ENCODE assay signal across 8 cellular contexts in the genomic region with DNA sequence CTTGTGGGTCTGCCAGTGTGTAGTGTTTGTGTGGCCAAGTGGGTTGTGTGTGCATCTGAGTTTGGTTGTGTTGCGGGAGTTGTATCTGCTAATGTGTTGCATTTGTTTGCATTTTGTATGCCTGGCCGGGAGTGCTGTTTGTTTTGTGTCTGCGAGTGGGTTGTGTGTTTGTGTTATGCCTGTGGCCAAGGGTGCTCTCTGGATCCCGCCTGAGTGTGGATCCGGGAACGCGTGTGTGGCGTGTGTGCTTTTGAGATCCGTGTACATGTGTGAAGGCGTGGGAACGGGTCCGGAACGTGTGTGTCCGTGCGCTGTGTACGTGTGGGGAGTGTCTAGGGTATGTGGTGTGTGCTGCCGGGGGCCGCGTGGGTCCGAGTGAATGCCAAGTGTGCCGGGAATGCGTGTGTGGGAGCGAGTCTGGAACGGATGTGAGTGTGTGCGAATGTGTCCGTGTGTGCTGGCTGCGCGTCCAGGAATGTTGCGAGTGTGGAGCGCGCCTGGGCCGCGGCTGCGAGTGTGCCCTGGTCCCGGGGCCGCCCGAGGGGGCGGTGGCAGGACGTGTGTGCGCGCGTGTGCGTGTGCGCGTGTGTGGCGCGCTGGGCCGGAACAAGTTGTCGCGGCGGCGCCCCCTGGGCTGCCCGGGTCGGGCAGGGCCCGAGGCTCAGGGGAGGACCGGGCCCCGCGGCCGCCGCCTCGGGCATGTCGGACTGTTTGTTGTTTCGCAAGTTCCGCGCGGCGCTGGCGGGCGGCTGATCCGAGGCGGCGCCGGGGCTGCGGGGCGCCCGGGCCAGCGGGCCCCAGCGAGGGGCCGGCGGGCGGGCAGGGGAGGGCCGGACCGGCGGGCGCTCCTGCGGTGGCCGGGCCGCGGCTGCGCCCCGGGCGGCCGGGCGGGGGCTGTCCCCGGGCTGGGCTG. TPM values are rescaled to one million over a fixed set of nuclear protein-coding genes. Genes with fewer than 3 reads are reported as not detected.
DNase-seq lines count a peak whose midpoint lies in the region; ATAC-seq and TF ChIP-seq lines count a peak whose summit lies in the region.

No MANE protein-coding gene starts in this region.

- POLR2A ChIA-PET in activated CD4-positive, alpha-beta memory T cell treated with anti-CD3 and anti-CD28 coated beads, Interleukin-2, amount 10 ng/mL, durations not matched to agents 7 days and 5 days (lab: Charles Lee), result no interaction called here

- no peaks in the 10 kb centered on the region for H3K9me3 Mint-ChIP-seq in activated CD4-positive, alpha-beta memory T cell treated with anti-CD3 and anti-CD28 coated beads, Interleukin-2, amount 10 ng/mL, durations not matched to agents 7 days and 5 days
- no peaks in the 10 kb centered on the region for H3K9me3 Mint-ChIP-seq in natural killer cell

- CTCF ChIA-PET in activated CD4-positive, alpha-beta memory T cell treated with anti-CD3 and anti-CD28 coated beads, Interleukin-2, amount 10 ng/mL, durations not matched to agents 7 days and 5 days (lab: Charles Lee), result interaction anchor here (0.9 to 1.4 kb wide), 2 partner anchors 55 to 1143 kb away, joined by 3 to 7 read pairs; a partner anchor contains a TSS

- intact Hi-C loops in natural killer cell (cut with micrococcal nuclease), result loop anchor here (2.0 to 5.0 kb wide), 4 partner anchors 612 to 1144 kb away; no protein-coding TSS in a partner anchor

- ATAC-seq in natural killer cell, result peak in 2 of 3 donors; percentile 25 to 42
- no peak for ATAC-seq in HG03196 (IDR thresholded peaks at IDR 0.05; ENCODE audit: unreplicated experiment)

- peak; percentile 67 for DNase-seq in AG20443 (ENCODE audit: low spot score)
- no peak for DNase-seq in HFF-Myc (ENCODE audit: extremely low read depth, low read depth)
- no peak for DNase-seq in activated CD4-positive, alpha-beta memory T cell treated with anti-CD3 and anti-CD28 coated beads, Interleukin-2, amount 10 ng/mL, durations not matched to agents 7 days and 5 days
- DNase-seq in fibroblast of mammary gland (ENCODE audit: low read depth), result no peak
- DNase-seq in natural killer cell, result peak; percentile 19
- DNase-seq in DMS79 (lab: John Stamatoyannopoulos, UW), result no peak
- DNase-seq in stimulated activated CD4-positive, alpha-beta T cell treated with anti-CD3 and anti-CD28 coated beads, Interleukin-4, amount 100 ng/mL, for 1 hour, result no peak

- peaks cover 19% of the 10 kb centered on the region for H3K4me1 Mint-ChIP-seq in activated CD4-positive, alpha-beta memory T cell treated with anti-CD3 and anti-CD28 coated beads, Interleukin-2, amount 10 ng/mL, durations not matched to agents 7 days and 5 days
- peaks cover 18 to 23% of the 10 kb centered on the region in 2 donors for H3K4me1 Mint-ChIP-seq in natural killer cell

- H3K4me3 Mint-ChIP-seq in activated CD4-positive, alpha-beta memory T cell treated with anti-CD3 and anti-CD28 coated beads, Interleukin-2, amount 10 ng/mL, durations not matched to agents 7 days and 5 days, result peak overlapping the region; percentile 44
- H3K4me3 Mint-ChIP-seq in natural killer cell, result peak overlapping the region; percentile 82

- TF ChIP-seq CTCF in HFF-Myc (IDR thresholded peaks at IDR 0.05; ENCODE audit: low read depth, low read length, missing control alignments), result no peak
- TF ChIP-seq CTCF in fibroblast of mammary gland (conservative IDR thresholded peaks at IDR 0.05; ENCODE audit: control insufficient read depth, insufficient read depth, low read depth, low read length), result no peak
- TF ChIP-seq CTCF in natural killer cell (IDR thresholded peaks at IDR 0.05), result no peak

- peaks cover 4% of the 10 kb centered on the region for H3K36me3 Mint-ChIP-seq in activated CD4-positive, alpha-beta memory T cell treated with anti-CD3 and anti-CD28 coated beads, Interleukin-2, amount 10 ng/mL, durations not matched to agents 7 days and 5 days (ENCODE audit: low read depth)
- H3K36me3 Mint-ChIP-seq in natural killer cell, result no peaks in the 10 kb centered on the region

- peak overlapping the region; percentile 1 for H3K27ac Mint-ChIP-seq in activated CD4-positive, alpha-beta memory T cell treated with anti-CD3 and anti-CD28 coated beads, Interleukin-2, amount 10 ng/mL, durations not matched to agents 7 days and 5 days
- peak overlapping the region in 1 of 2 donors; percentile 64 for H3K27ac Mint-ChIP-seq in natural killer cell

- H3K27me3 Mint-ChIP-seq in activated CD4-positive, alpha-beta memory T cell treated with anti-CD3 and anti-CD28 coated beads, Interleukin-2, amount 10 ng/mL, durations not matched to agents 7 days and 5 days, result peaks cover 59% of the 10 kb centered on the region
- peaks cover 56 to 61% of the 10 kb centered on the region in 2 donors for H3K27me3 Mint-ChIP-seq in natural killer cell (ENCODE audit: low read depth in 2 of 2)

- H3K4me3 ChIP-seq in HFF-Myc (replicated peaks; ENCODE audit: low read depth, low read length) (peak overlapping the region; percentile 91), fibroblast of mammary gland (ENCODE audit: control insufficient read depth, low read depth, low read length) (peak overlapping the region; percentile 61)

RNA-seq across cellular contexts. Expression of a gene that starts 0.9 kb away (rescaled TPM):
- under 1 TPM; 0.13 to 0.68 TPM for total RNA-seq in activated CD4-positive, alpha-beta memory T cell treated with anti-CD3 and anti-CD28 coated beads, Interleukin-2, amount 10 ng/mL, durations not matched to agents 7 days and 5 days
- 1 to 10 TPM in 1 of 3 donors, under 1 TPM in 2; 0.54 to 1.6 (median 0.79) TPM for total RNA-seq in natural killer cell

RNA-seq across cellular contexts. Expression of a gene that starts 6.5 kb away (rescaled TPM):
- total RNA-seq in activated CD4-positive, alpha-beta memory T cell treated with anti-CD3 and anti-CD28 coated beads, Interleukin-2, amount 10 ng/mL, durations not matched to agents 7 days and 5 days, result 10 to 100 TPM; 13.9 to 17.6 TPM
- total RNA-seq in natural killer cell, result 10 to 100 TPM in 1 of 3 donors, 1 to 10 TPM in 2; 8.0 to 11.2 (median 8.8) TPM

RNA-seq across cellular contexts. Expression of a gene that starts 55.5 kb away (rescaled TPM):
- total RNA-seq in activated CD4-positive, alpha-beta memory T cell treated with anti-CD3 and anti-CD28 coated beads, Interleukin-2, amount 10 ng/mL, durations not matched to agents 7 days and 5 days, result 100 to 1,000 TPM; 121 to 123 TPM
- 100 to 1,000 TPM in 2 of 3 donors, 10 to 100 TPM in 1; 90.2 to 114 (median 101) TPM for total RNA-seq in natural killer cell

Comparison
In these comparisons a context has a peak if more than half of its experiments do, and no peak if none do; other contexts are left out.
1. DNase-seq: peak in AG20443 (single experiment) and natural killer cell (single experiment); none in HFF-Myc (single experiment), activated CD4-positive, alpha-beta memory T cell treated with anti-CD3 and anti-CD28 coated beads, Interleukin-2, amount 10 ng/mL, durations not matched to agents 7 days and 5 days (single experiment), fibroblast of mammary gland (single experiment), DMS79 (single experiment) and stimulated activated CD4-positive, alpha-beta T cell treated with anti-CD3 and anti-CD28 coated beads, Interleukin-4, amount 100 ng/mL, for 1 hour (single experiment).